ENCODE assay signal across 10 cellular contexts in the genomic region with DNA sequence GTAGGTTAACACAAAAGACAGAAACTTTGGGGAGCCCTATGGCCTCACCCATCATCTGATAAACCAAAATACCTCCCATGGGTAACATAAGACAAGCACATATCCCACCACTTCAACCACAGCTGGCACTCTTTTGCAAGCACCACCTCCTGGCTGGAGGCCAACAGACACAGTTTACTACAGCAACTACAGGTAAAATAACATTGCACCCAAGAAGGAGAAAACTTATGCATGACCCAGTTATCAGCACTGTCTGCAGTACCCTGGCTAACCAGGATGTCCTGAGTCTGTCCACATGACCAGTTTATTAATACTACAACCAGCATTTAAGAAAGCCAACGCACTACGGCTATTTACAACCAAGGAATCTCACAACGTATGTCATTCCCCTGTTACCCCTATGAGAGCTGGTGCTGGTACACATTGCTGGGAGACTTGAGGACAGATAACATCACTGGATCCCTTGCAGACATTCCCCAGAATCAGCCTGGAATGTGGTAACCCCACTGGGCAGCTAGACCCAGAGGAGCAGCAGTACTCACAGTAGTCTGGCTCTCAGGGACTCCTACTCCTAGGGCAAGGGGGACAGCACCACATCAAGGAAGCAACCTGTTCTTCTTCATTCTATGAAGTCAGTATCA. TPM values are rescaled to one million over a fixed set of nuclear protein-coding genes. Genes with fewer than 3 reads are reported as not detected.
DNase-seq lines count a peak whose midpoint lies in the region; ATAC-seq and TF ChIP-seq lines count a peak whose summit lies in the region.
"Had no signal": no experiment of that assay in that cellular context is flagged by ENCODE, and none has a peak within 500 bp of the region (broad histone marks: within the 10 kb centered on the region; RNA-seq: fewer than 3 reads in every experiment).

No MANE protein-coding gene starts in this region.

- DNase-seq in DMS 273 treated with DMSO at 0.1 percent for 48 hours (lab: John Stamatoyannopoulos, UW) (peak; percentile 23), LHCN-M2 (ENCODE audit: low read depth) (peak; percentile 10), colonic mucosa (peak; percentile 36), mesothelial cell of epicardium (ENCODE audit: low spot score in 2 of 2, unreplicated experiment in 2 of 2) (no peak), NCI-H526 (lab: John Stamatoyannopoulos, UW) (no peak), NCI-H1930 (lab: John Stamatoyannopoulos, UW) (no peak)
- DNase-seq: CD8-positive, alpha-beta memory T cell had no signal

- no peaks in the 10 kb centered on the region for H3K27me3 Mint-ChIP-seq in mesothelial cell of epicardium (ENCODE audit: low read depth)
- H3K27me3 Mint-ChIP-seq: CD8-positive, alpha-beta memory T cell had no signal

- TF ChIP-seq CTCF in colonic mucosa (IDR thresholded peaks at IDR 0.05) (no peak), mesothelial cell of epicardium (IDR thresholded peaks at IDR 0.05; ENCODE audit: unreplicated experiment) (no peak)

- peaks cover 5% of the 10 kb centered on the region for H3K4me1 ChIP-seq in colonic mucosa

- no peak overlapping the region for H3K9ac ChIP-seq in colonic mucosa (ENCODE audit: low read depth in 2 of 2, low read length in 2 of 2)

- H3K27ac Mint-ChIP-seq in mesothelial cell of epicardium: peak overlapping the region; percentile 91

- H3K27me3 ChIP-seq in colonic mucosa: no peaks in the 10 kb centered on the region
- H3K27me3 ChIP-seq: ascending aorta had no signal

- peaks cover 22% of the 10 kb centered on the region for H3K9me3 Mint-ChIP-seq in mesothelial cell of epicardium

- intact Hi-C loops in colonic mucosa (cut with DNase I): no loop called here

- H3K36me3 ChIP-seq in colonic mucosa: no peaks in the 10 kb centered on the region

- no peak for ATAC-seq in GM18519 (IDR thresholded peaks at IDR 0.05; ENCODE audit: low FRiP score, unreplicated experiment)
- no peak for ATAC-seq in GM21723 (IDR thresholded peaks at IDR 0.05; ENCODE audit: unreplicated experiment)

- peaks cover 15% of the 10 kb centered on the region for H3K4me1 Mint-ChIP-seq in mesothelial cell of epicardium

- no peak overlapping the region for H3K27ac ChIP-seq in colonic mucosa
- H3K27ac ChIP-seq: ascending aorta had no signal

- H3K9me3 ChIP-seq in colonic mucosa: no peaks in the 10 kb centered on the region
- H3K9me3 ChIP-seq: ascending aorta had no signal

- peak overlapping the region; percentile 12 for H3K4me3 Mint-ChIP-seq in mesothelial cell of epicardium

- no peak overlapping the region for H3K4me3 ChIP-seq in colonic mucosa
- H3K4me3 ChIP-seq: ascending aorta had no signal

- H3K36me3 Mint-ChIP-seq in mesothelial cell of epicardium: peaks cover 20% of the 10 kb centered on the region

RNA-seq across cellular contexts. Expression of gene ELF2, which starts 32.0 kb away (rescaled TPM):
- 20.5 and 21.1 TPM in 2 replicates for total RNA-seq in LHCN-M2 (2014; rRNA removed)
- 7.1 TPM for polyA plus RNA-seq in LHCN-M2 (2012)
- total RNA-seq in colonic mucosa: 10 to 100 TPM; 30.0 to 40.0 TPM
- 55.2 to 58.2 TPM (median 57.1 TPM) in 3 replicates for total RNA-seq in mesothelial cell of epicardium

Comparison
In these comparisons a context has a peak if more than half of its experiments do, and no peak if none do; other contexts are left out.
1. DNase-seq: peak in DMS 273 treated with DMSO at 0.1 percent for 48 hours (single experiment), LHCN-M2 (single experiment) and colonic mucosa (single experiment); none in mesothelial cell of epicardium (0 of 2), NCI-H526 (0 of 2) and NCI-H1930 (0 of 2).